Comparison of ENCODE assay signal across 16 cellular contexts in the genomic region with DNA sequence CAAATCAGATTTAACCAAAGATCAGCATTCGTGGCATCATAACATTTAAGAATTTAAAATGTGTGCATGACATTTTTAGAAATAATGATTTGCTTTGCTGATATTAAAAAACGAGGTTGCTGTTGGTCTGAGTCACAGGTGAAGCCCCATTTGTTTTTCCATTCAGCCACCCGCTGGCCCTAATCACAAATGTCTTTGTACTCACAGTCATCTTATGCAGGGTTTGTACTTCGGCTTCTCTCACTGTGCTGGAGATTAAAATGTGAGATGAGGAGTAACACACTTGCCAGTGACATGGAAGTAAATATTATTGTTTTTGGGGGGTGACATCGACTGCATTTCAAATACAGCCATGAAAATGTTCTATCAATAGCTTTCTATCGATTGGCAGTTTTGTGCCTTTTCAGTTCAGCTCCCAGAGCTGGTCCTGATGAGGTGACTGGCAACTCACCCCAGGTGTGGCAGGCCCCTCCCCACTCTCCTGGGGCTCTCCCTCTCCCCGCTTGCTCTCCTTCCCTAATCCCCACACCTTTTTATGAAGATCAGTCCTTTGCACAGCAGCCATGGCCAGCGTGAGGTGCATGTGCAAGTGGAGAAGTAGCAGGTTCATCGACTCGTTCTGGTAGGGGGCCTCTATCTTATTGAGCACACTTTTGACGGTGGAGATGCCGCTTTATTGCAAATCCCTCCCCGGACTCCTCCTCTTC. TPM values are rescaled to one million over a fixed set of nuclear protein-coding genes. Genes with fewer than 3 reads are reported as not detected.
A peak's percentile ranks its signal among the peaks of the same experiment; 100 is the strongest.
DNase-seq lines count a peak whose midpoint lies in the region; ATAC-seq and TF ChIP-seq lines count a peak whose summit lies in the region.
"Had no signal": no experiment of that assay in that cellular context is flagged by ENCODE, and none has a peak within 500 bp of the region (broad histone marks: within the 10 kb centered on the region; RNA-seq: fewer than 3 reads in every experiment).

No MANE protein-coding gene starts in this region.

- no peak overlapping the region for H2BK12ac ChIP-seq in neuronal stem cell (ENCODE audit: low read length)

- no peak overlapping the region for H3K4ac ChIP-seq in neuronal stem cell (ENCODE audit: low read length)

- no peak overlapping the region for H3K27ac Mint-ChIP-seq in activated CD4-positive, alpha-beta memory T cell treated with anti-CD3 and anti-CD28 coated beads for 36 hours
- H3K27ac Mint-ChIP-seq in activated CD4-positive, alpha-beta memory T cell treated with anti-CD3 and anti-CD28 coated beads, Interleukin-2, amount 10 ng/mL, durations not matched to agents 7 days and 5 days: no peak overlapping the region
- peak overlapping the region; percentile 24 for H3K27ac Mint-ChIP-seq in endodermal cell

- H3K27ac ChIP-seq in endodermal cell (ENCODE audit: low read depth, low read length): no peak overlapping the region
- H3K27ac ChIP-seq in neuronal stem cell (replicated peaks; ENCODE audit: low read length): no peak overlapping the region
- H3K27ac ChIP-seq: Peyer's patch, SK-N-MC had no signal

- H2BK120ac ChIP-seq in neuronal stem cell (ENCODE audit: low read depth, low read length): no peak overlapping the region

- H3K27me3 Mint-ChIP-seq in activated CD4-positive, alpha-beta memory T cell treated with anti-CD3 and anti-CD28 coated beads for 36 hours: no peaks in the 10 kb centered on the region
- peaks cover 7% of the 10 kb centered on the region for H3K27me3 Mint-ChIP-seq in activated CD4-positive, alpha-beta memory T cell treated with anti-CD3 and anti-CD28 coated beads, Interleukin-2, amount 10 ng/mL, durations not matched to agents 7 days and 5 days
- no peaks in the 10 kb centered on the region for H3K27me3 Mint-ChIP-seq in endodermal cell (ENCODE audit: insufficient read depth)

- no peaks in the 10 kb centered on the region for H3K9me3 Mint-ChIP-seq in activated CD4-positive, alpha-beta memory T cell treated with anti-CD3 and anti-CD28 coated beads for 36 hours
- no peaks in the 10 kb centered on the region for H3K9me3 Mint-ChIP-seq in activated CD4-positive, alpha-beta memory T cell treated with anti-CD3 and anti-CD28 coated beads, Interleukin-2, amount 10 ng/mL, durations not matched to agents 7 days and 5 days
- H3K9me3 Mint-ChIP-seq in endodermal cell: peaks cover 14% of the 10 kb centered on the region

- H3K36me3 ChIP-seq in endodermal cell (ENCODE audit: control insufficient read depth, insufficient read depth, low read length): no peaks in the 10 kb centered on the region
- no peaks in the 10 kb centered on the region for H3K36me3 ChIP-seq in neuronal stem cell (replicated peaks in 1 of 2; ENCODE audit: control insufficient read depth in 2 of 2, insufficient read depth in 2 of 2, low read length in 2 of 2)
- H3K36me3 ChIP-seq: Peyer's patch had no signal

- intact Hi-C loops in activated CD4-positive, alpha-beta memory T cell treated with anti-CD3 and anti-CD28 coated beads for 36 hours (cut with micrococcal nuclease): loop anchor here (10.0 kb wide), 1 partner anchor 645 kb away; no protein-coding TSS in a partner anchor

- no peak overlapping the region for H3K18ac ChIP-seq in neuronal stem cell (ENCODE audit: low read length)

- POLR2A ChIA-PET in activated CD4-positive, alpha-beta memory T cell treated with anti-CD3 and anti-CD28 coated beads for 36 hours (lab: Charles Lee): no interaction called here
- POLR2A ChIA-PET in activated CD4-positive, alpha-beta memory T cell treated with anti-CD3 and anti-CD28 coated beads, Interleukin-2, amount 10 ng/mL, durations not matched to agents 7 days and 5 days (lab: Charles Lee): no interaction called here

- no peak overlapping the region for H2BK15ac ChIP-seq in neuronal stem cell (ENCODE audit: low read length)

- H3K4me1 Mint-ChIP-seq in activated CD4-positive, alpha-beta memory T cell treated with anti-CD3 and anti-CD28 coated beads for 36 hours (ENCODE audit: low read depth): peaks cover 45% of the 10 kb centered on the region
- peaks cover 16% of the 10 kb centered on the region for H3K4me1 Mint-ChIP-seq in activated CD4-positive, alpha-beta memory T cell treated with anti-CD3 and anti-CD28 coated beads, Interleukin-2, amount 10 ng/mL, durations not matched to agents 7 days and 5 days
- peaks cover 27% of the 10 kb centered on the region for H3K4me1 Mint-ChIP-seq in endodermal cell

- no peak overlapping the region for H2AK5ac ChIP-seq in neuronal stem cell (ENCODE audit: low read depth, low read length)

- no peak overlapping the region for H2AFZ ChIP-seq in neuronal stem cell (ENCODE audit: low read length)

- H3K9ac ChIP-seq in endodermal cell (ENCODE audit: extremely low read depth, low read length, poor library complexity, severe bottlenecking) (no peak overlapping the region), neuronal stem cell (ENCODE audit: low read depth, low read length, poor library complexity) (no peak overlapping the region)

- 37 to 60% methylated on average over 8 to 13 of the region's 13 CpGs for WGBS in endodermal cell (ENCODE audit: insufficient coverage in 1 of 2, insufficient read length in 1 of 2), 2 experiments
- no CpG with 5 or more reads among the region's 13 CpGs for WGBS in neuronal stem cell (ENCODE audit: extremely low coverage in 2 of 2, insufficient read length in 2 of 2, insufficient replicate concordance in 1 of 2), 2 donors

- peaks cover 3% of the 10 kb centered on the region for H3K36me3 Mint-ChIP-seq in activated CD4-positive, alpha-beta memory T cell treated with anti-CD3 and anti-CD28 coated beads for 36 hours
- H3K36me3 Mint-ChIP-seq in activated CD4-positive, alpha-beta memory T cell treated with anti-CD3 and anti-CD28 coated beads, Interleukin-2, amount 10 ng/mL, durations not matched to agents 7 days and 5 days (ENCODE audit: low read depth): no peaks in the 10 kb centered on the region
- H3K36me3 Mint-ChIP-seq in endodermal cell (ENCODE audit: low read depth): peaks cover 16% of the 10 kb centered on the region

- no peak overlapping the region for H2BK5ac ChIP-seq in neuronal stem cell (ENCODE audit: low read length)

- CTCF ChIA-PET in activated CD4-positive, alpha-beta memory T cell treated with anti-CD3 and anti-CD28 coated beads for 36 hours (lab: Charles Lee): no interaction called here
- CTCF ChIA-PET in activated CD4-positive, alpha-beta memory T cell treated with anti-CD3 and anti-CD28 coated beads, Interleukin-2, amount 10 ng/mL, durations not matched to agents 7 days and 5 days (lab: Charles Lee): no interaction called here

- peak overlapping the region; percentile 10 for H3K4me3 ChIP-seq in endodermal cell (ENCODE audit: low read length)
- H3K4me3 ChIP-seq in neuronal stem cell (ENCODE audit: low read length in 2 of 2): no peak overlapping the region
- H3K4me3 ChIP-seq: GM12878, Peyer's patch, SK-N-MC had no signal

- peaks cover 15% of the 10 kb centered on the region for H3K9me3 ChIP-seq in endodermal cell (ENCODE audit: control insufficient read depth, low read length)
- H3K9me3 ChIP-seq in neuronal stem cell (replicated peaks in 1 of 2; ENCODE audit: control insufficient read depth in 2 of 2, insufficient read depth in 1 of 2, low read depth in 1 of 2, low read length in 2 of 2): peaks cover 0 to 3% of the 10 kb centered on the region in 2 donors
- H3K9me3 ChIP-seq: Peyer's patch had no signal

- H3K27me3 ChIP-seq in endodermal cell (ENCODE audit: control insufficient read depth, insufficient read depth, low read length, poor library complexity, severe bottlenecking) (no peaks in the 10 kb centered on the region), neuronal stem cell (ENCODE audit: control insufficient read depth in 3 of 3, insufficient read depth in 3 of 3, low read depth in 1 of 3, low read length in 3 of 3) (no peaks in the 10 kb centered on the region)
- H3K27me3 ChIP-seq: Peyer's patch had no signal

- no peak for TF ChIP-seq CTCF in endodermal cell (conservative IDR thresholded peaks at IDR 0.05)

- no peaks in the 10 kb centered on the region for H3K79me1 ChIP-seq in neuronal stem cell (ENCODE audit: low read depth, low read length)

- H3K4me1 ChIP-seq in endodermal cell (ENCODE audit: control insufficient read depth, insufficient read depth, low read length) (no peaks in the 10 kb centered on the region), neuronal stem cell (ENCODE audit: control insufficient read depth in 2 of 2, insufficient read depth in 1 of 2, low read depth in 1 of 2, low read length in 2 of 2) (peaks cover 3 to 10% of the 10 kb centered on the region in 2 donors)
- H3K4me1 ChIP-seq: Peyer's patch had no signal

- peak overlapping the region; percentile 55 for H3K23ac ChIP-seq in neuronal stem cell (ENCODE audit: low read depth, low read length, poor library complexity)

- no peak overlapping the region for H4K8ac ChIP-seq in neuronal stem cell (ENCODE audit: low read depth, low read length)

- H3K4me3 Mint-ChIP-seq in activated CD4-positive, alpha-beta memory T cell treated with anti-CD3 and anti-CD28 coated beads for 36 hours: no peak overlapping the region
- H3K4me3 Mint-ChIP-seq in activated CD4-positive, alpha-beta memory T cell treated with anti-CD3 and anti-CD28 coated beads, Interleukin-2, amount 10 ng/mL, durations not matched to agents 7 days and 5 days: no peak overlapping the region
- peak overlapping the region; percentile 33 for H3K4me3 Mint-ChIP-seq in endodermal cell

- peak; percentile 29 for DNase-seq in activated CD4-positive, alpha-beta memory T cell treated with anti-CD3 and anti-CD28 coated beads for 36 hours
- DNase-seq in activated CD4-positive, alpha-beta memory T cell treated with anti-CD3 and anti-CD28 coated beads, Interleukin-2, amount 10 ng/mL, durations not matched to agents 7 days and 5 days: no peak
- DNase-seq in NCI-H146 treated with DMSO at 0.1 percent for 48 hours (lab: John Stamatoyannopoulos, UW; ENCODE audit: unreplicated experiment): peak; percentile 90
- no peak for DNase-seq in endodermal cell
- DNase-seq in neuronal stem cell (ENCODE audit: low spot score): no peak
- DNase-seq in NK-92 (lab: John Stamatoyannopoulos, UW; ENCODE audit: unreplicated experiment): no peak
- no peak for DNase-seq in SW 1271 (lab: John Stamatoyannopoulos, UW)
- DNase-seq: GDM1, NCI-H1105, NCI-H187 treated with DMSO at 0.1 percent for 48 hours, NCI-H510A, Peyer's patch had no signal

- no peak overlapping the region for H4K91ac ChIP-seq in neuronal stem cell (ENCODE audit: low read depth, low read length, poor library complexity)

- H3K14ac ChIP-seq in neuronal stem cell (ENCODE audit: low read length): no peak overlapping the region

- no peak for ATAC-seq in HG02970 (IDR thresholded peaks at IDR 0.05; ENCODE audit: low FRiP score, unreplicated experiment)
- ATAC-seq: GM12878, Right ventricle myocardium inferior had no signal

- no peak overlapping the region for H3K4me2 ChIP-seq in neuronal stem cell (ENCODE audit: insufficient read depth, low read length, poor library complexity, severe bottlenecking)

RNA-seq across cellular contexts. Expression of gene FUCA2, which starts 58.8 kb away (rescaled TPM):
- total RNA-seq in activated CD4-positive, alpha-beta memory T cell treated with anti-CD3 and anti-CD28 coated beads for 36 hours: 10 to 100 TPM; 16.5 to 16.8 TPM
- total RNA-seq in activated CD4-positive, alpha-beta memory T cell treated with anti-CD3 and anti-CD28 coated beads, Interleukin-2, amount 10 ng/mL, durations not matched to agents 7 days and 5 days: 10 to 100 TPM; 22.1 to 23.1 TPM
- total RNA-seq in endodermal cell: 10 to 100 TPM; 58.6 to 59.3 TPM
- 42.1 TPM for polyA plus RNA-seq in endodermal cell (2013, experiment 1 of 2)
- 37.4 TPM for polyA plus RNA-seq in endodermal cell (2013, experiment 2 of 2)
- 27.2 TPM for polyA plus RNA-seq in neuronal stem cell (2013, experiment 1 of 2)
- polyA plus RNA-seq in neuronal stem cell (2013, experiment 2 of 2): 27.6 TPM

Comparison
In these comparisons a context has a peak if more than half of its experiments do, and no peak if none do; other contexts are left out.
1. DNase-seq: peak in activated CD4-positive, alpha-beta memory T cell treated with anti-CD3 and anti-CD28 coated beads for 36 hours (single experiment) and NCI-H146 treated with DMSO at 0.1 percent for 48 hours (single experiment); none in activated CD4-positive, alpha-beta memory T cell treated with anti-CD3 and anti-CD28 coated beads, Interleukin-2, amount 10 ng/mL, durations not matched to agents 7 days and 5 days (single experiment), endodermal cell (single experiment), neuronal stem cell (single experiment), NK-92 (single experiment) and SW 1271 (0 of 2).